In genomic region chrX:104564335-104564734, GRCh38 we compare ENCODE assay signal across 7 cellular contexts. TPM values are rescaled to one million over a fixed set of nuclear protein-coding genes. Genes with fewer than 3 reads are reported as not detected.
"Had no signal": no experiment of that assay in that cellular context is flagged by ENCODE, and none has a peak within 500 bp of the region (broad histone marks: within the 10 kb centered on the region; RNA-seq: fewer than 3 reads in every experiment).

No MANE protein-coding gene starts in this region.

- H3K4me3 Mint-ChIP-seq: H9, HFFc6 had no signal

- H3K27ac Mint-ChIP-seq: GM23338, H9, HFFc6 had no signal

- DNase-seq: GOT3, H7, H9, HCEC 1CT, HFFc6 had no signal

- H3K9me3 Mint-ChIP-seq: GM23338, HFFc6 had no signal

RNA-seq across cellular contexts. Expression of gene IL1RAPL2, which starts 1.7 kb away (rescaled TPM):
- total RNA-seq: GM23248, H9 had no signal
